Comparison of ENCODE assay signal across 2 cellular contexts in the genomic region with DNA sequence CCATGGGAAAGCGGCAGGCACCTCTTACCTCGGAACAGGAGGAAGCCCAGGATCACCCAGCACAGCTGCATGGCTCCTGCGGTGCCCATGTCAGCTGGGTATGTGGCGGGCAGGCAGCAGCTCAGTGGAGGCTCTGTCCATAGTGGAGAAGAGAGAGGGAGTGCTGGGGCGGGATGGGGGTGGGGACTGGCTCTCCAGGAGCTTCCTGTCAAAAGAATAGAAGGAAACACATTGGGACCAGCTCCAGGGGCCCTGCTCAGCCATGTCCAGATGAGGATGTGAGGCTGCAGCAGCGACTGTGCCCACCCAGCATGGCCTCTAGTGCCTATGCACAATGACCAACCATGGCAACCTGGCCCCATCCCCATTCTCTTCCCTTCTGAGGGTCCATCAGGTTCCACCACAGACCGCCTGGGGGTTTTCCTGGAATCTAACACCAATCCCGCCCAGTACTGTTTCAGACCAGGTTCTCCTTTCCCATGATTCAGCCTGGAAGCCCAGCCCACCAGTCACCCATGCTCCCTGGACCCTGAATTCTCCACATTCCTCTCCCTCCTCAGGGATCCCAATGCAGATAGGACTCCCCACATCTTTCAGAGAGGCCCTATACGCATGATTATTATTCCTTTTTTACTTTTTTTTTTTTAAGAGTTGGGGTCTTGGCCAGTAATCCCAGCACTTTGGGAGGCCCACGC.
TF ChIP-seq lines count a peak whose summit lies in the region.

A gene with protein sequence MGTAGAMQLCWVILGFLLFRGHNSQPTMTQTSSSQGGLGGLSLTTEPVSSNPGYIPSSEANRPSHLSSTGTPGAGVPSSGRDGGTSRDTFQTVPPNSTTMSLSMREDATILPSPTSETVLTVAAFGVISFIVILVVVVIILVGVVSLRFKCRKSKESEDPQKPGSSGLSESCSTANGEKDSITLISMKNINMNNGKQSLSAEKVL (minus strand): TSS at position 162 of the 695 bp plus-strand sequence. CDS start 73 bp downstream, at position 89.

TF ChIP-seq in IMR-90, 13 proteins besides CTCF, POLR2A, EP300 and RAD21:
- TF ChIP-seq CEBPB (IDR thresholded peaks at IDR 0.05; ENCODE audit: low read depth, low read length): no peak
- TF ChIP-seq, protein P1, sequence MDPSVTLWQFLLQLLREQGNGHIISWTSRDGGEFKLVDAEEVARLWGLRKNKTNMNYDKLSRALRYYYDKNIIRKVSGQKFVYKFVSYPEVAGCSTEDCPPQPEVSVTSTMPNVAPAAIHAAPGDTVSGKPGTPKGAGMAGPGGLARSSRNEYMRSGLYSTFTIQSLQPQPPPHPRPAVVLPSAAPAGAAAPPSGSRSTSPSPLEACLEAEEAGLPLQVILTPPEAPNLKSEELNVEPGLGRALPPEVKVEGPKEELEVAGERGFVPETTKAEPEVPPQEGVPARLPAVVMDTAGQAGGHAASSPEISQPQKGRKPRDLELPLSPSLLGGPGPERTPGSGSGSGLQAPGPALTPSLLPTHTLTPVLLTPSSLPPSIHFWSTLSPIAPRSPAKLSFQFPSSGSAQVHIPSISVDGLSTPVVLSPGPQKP (IDR thresholded peaks at IDR 0.05; ENCODE audit: borderline replicate concordance, low read depth, low read length): no peak
- no peak for TF ChIP-seq MAZ (IDR thresholded peaks at IDR 0.05; ENCODE audit: borderline replicate concordance, low read depth, low read length)
- no peak for TF ChIP-seq BHLHE40 (IDR thresholded peaks at IDR 0.05; ENCODE audit: low read depth, low read length)
- TF ChIP-seq RCOR1 (IDR thresholded peaks at IDR 0.05; ENCODE audit: insufficient replicate concordance, low read length): no peak
- TF ChIP-seq FOS (IDR thresholded peaks at IDR 0.05; ENCODE audit: low read depth, low read length): no peak
- no peak for TF ChIP-seq CHD1 (IDR thresholded peaks at IDR 0.05; ENCODE audit: low read depth, low read length)
- TF ChIP-seq, protein P2, sequence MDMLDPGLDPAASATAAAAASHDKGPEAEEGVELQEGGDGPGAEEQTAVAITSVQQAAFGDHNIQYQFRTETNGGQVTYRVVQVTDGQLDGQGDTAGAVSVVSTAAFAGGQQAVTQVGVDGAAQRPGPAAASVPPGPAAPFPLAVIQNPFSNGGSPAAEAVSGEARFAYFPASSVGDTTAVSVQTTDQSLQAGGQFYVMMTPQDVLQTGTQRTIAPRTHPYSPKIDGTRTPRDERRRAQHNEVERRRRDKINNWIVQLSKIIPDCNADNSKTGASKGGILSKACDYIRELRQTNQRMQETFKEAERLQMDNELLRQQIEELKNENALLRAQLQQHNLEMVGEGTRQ (IDR thresholded peaks at IDR 0.05; ENCODE audit: low read depth, low read length): no peak
- no peak for TF ChIP-seq SMC3 (IDR thresholded peaks at IDR 0.05; ENCODE audit: low read depth, low read length)
- TF ChIP-seq MXI1 (IDR thresholded peaks at IDR 0.05; ENCODE audit: borderline replicate concordance, low read depth, low read length): no peak
TF ChIP-seq in IMR-90: peak in this region for 0.

TF ChIP-seq in HepG2, 621 proteins besides CTCF, POLR2A, EP300 and RAD21:
- TF ChIP-seq RARA (CRISPR knock-in tag; IDR thresholded peaks at IDR 0.05) (no peak), ISL2 (CRISPR knock-in tag; IDR thresholded peaks at IDR 0.05) (no peak), ZNF839 (CRISPR knock-in tag; IDR thresholded peaks at IDR 0.05; ENCODE audit: borderline replicate concordance) (no peak), TEAD3 (CRISPR knock-in tag; optimal IDR thresholded peaks at IDR 0.05; ENCODE audit: borderline replicate concordance) (peak; percentile 80)
- TF ChIP-seq, protein P3, sequence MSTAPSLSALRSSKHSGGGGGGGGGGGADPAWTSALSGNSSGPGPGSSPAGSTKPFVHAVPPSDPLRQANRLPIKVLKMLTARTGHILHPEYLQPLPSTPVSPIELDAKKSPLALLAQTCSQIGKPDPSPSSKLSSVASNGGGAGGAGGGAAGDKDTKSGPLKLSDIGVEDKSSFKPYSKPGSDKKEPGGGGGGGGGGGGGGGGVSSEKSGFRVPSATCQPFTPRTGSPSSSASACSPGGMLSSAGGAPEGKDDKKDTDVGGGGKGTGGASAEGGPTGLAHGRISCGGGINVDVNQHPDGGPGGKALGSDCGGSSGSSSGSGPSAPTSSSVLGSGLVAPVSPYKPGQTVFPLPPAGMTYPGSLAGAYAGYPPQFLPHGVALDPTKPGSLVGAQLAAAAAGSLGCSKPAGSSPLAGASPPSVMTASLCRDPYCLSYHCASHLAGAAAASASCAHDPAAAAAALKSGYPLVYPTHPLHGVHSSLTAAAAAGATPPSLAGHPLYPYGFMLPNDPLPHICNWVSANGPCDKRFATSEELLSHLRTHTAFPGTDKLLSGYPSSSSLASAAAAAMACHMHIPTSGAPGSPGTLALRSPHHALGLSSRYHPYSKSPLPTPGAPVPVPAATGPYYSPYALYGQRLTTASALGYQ (CRISPR knock-in tag; IDR thresholded peaks at IDR 0.05): no peak
- TF ChIP-seq, protein P4, sequence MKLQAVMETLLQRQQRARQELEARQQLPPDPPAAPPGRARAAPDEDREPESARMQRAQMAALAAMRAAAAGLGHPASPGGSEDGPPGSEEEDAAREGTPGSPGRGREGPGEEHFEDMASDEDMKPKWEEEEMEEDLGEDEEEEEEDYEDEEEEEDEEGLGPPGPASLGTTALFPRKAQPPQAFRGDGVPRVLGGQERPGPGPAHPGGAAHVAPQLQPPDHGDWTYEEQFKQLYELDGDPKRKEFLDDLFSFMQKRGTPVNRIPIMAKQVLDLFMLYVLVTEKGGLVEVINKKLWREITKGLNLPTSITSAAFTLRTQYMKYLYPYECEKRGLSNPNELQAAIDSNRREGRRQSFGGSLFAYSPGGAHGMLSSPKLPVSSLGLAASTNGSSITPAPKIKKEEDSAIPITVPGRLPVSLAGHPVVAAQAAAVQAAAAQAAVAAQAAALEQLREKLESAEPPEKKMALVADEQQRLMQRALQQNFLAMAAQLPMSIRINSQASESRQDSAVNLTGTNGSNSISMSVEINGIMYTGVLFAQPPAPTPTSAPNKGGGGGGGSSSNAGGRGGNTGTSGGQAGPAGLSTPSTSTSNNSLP (IDR thresholded peaks at IDR 0.05; ENCODE audit: low read depth, low read length): no peak
TF ChIP-seq in HepG2: peak in this region for 1.
